2 cellular contexts compared by ENCODE assay signal in the genomic region with DNA sequence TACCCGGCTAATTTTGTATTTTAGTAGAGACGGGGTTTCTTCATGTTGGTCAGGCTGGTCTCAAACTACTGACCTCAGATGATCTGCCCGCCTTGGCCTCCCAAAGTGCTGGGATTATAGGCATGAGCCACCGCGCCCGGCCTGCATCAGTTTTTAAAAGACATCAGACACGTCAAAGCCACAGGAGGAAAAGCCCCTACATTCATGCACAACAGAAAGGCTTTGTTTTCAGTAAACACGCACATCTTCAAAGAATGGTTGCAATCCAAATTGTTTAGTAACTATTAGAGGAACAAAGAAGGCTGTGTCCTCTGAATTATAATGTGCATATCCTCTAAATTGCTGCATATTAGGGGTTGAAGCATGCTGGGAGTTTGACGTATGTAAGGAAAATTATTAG.
TF ChIP-seq lines count a peak whose summit lies in the region.

No MANE protein-coding gene starts in this region.

TF ChIP-seq in IMR-90, 13 proteins besides CTCF, POLR2A, EP300 and RAD21:
- TF ChIP-seq MAZ (IDR thresholded peaks at IDR 0.05; ENCODE audit: borderline replicate concordance, low read depth, low read length), result no peak
- TF ChIP-seq, protein P1, sequence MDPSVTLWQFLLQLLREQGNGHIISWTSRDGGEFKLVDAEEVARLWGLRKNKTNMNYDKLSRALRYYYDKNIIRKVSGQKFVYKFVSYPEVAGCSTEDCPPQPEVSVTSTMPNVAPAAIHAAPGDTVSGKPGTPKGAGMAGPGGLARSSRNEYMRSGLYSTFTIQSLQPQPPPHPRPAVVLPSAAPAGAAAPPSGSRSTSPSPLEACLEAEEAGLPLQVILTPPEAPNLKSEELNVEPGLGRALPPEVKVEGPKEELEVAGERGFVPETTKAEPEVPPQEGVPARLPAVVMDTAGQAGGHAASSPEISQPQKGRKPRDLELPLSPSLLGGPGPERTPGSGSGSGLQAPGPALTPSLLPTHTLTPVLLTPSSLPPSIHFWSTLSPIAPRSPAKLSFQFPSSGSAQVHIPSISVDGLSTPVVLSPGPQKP (IDR thresholded peaks at IDR 0.05; ENCODE audit: borderline replicate concordance, low read depth, low read length), result no peak
- no peak for TF ChIP-seq NFE2L2 (IDR thresholded peaks at IDR 0.05; ENCODE audit: low read depth, low read length)
- no peak for TF ChIP-seq CEBPB (IDR thresholded peaks at IDR 0.05; ENCODE audit: low read depth, low read length)
- no peak for TF ChIP-seq CHD1 (IDR thresholded peaks at IDR 0.05; ENCODE audit: low read depth, low read length)
- TF ChIP-seq, protein P2, sequence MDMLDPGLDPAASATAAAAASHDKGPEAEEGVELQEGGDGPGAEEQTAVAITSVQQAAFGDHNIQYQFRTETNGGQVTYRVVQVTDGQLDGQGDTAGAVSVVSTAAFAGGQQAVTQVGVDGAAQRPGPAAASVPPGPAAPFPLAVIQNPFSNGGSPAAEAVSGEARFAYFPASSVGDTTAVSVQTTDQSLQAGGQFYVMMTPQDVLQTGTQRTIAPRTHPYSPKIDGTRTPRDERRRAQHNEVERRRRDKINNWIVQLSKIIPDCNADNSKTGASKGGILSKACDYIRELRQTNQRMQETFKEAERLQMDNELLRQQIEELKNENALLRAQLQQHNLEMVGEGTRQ (IDR thresholded peaks at IDR 0.05; ENCODE audit: low read depth, low read length), result no peak
- TF ChIP-seq SMC3 (IDR thresholded peaks at IDR 0.05; ENCODE audit: low read depth, low read length), result no peak
- no peak for TF ChIP-seq RCOR1 (IDR thresholded peaks at IDR 0.05; ENCODE audit: insufficient replicate concordance, low read length)
- no peak for TF ChIP-seq MXI1 (IDR thresholded peaks at IDR 0.05; ENCODE audit: borderline replicate concordance, low read depth, low read length)
- TF ChIP-seq RFX5 (IDR thresholded peaks at IDR 0.05; ENCODE audit: low read depth, low read length), result no peak
- no peak for TF ChIP-seq FOS (IDR thresholded peaks at IDR 0.05; ENCODE audit: low read depth, low read length)
- TF ChIP-seq MAFK (IDR thresholded peaks at IDR 0.05; ENCODE audit: low read depth, low read length), result no peak
- TF ChIP-seq BHLHE40 (IDR thresholded peaks at IDR 0.05; ENCODE audit: low read depth, low read length), result no peak
TF ChIP-seq in IMR-90: peak in this region for 0.

TF ChIP-seq in GM12878, 131 proteins besides CTCF, POLR2A, EP300 and RAD21:
- TF ChIP-seq ZNF622 (IDR thresholded peaks at IDR 0.05) (no peak), PAX8 (IDR thresholded peaks at IDR 0.05) (no peak)
- TF ChIP-seq, protein P3, sequence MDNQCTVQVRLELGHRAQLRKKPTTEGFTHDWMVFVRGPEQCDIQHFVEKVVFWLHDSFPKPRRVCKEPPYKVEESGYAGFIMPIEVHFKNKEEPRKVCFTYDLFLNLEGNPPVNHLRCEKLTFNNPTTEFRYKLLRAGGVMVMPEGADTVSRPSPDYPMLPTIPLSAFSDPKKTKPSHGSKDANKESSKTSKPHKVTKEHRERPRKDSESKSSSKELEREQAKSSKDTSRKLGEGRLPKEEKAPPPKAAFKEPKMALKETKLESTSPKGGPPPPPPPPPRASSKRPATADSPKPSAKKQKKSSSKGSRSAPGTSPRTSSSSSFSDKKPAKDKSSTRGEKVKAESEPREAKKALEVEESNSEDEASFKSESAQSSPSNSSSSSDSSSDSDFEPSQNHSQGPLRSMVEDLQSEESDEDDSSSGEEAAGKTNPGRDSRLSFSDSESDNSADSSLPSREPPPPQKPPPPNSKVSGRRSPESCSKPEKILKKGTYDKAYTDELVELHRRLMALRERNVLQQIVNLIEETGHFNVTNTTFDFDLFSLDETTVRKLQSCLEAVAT (IDR thresholded peaks at IDR 0.05), result peak; percentile 34; the same call in 1 of the 2 replicates
- TF ChIP-seq, protein P4, sequence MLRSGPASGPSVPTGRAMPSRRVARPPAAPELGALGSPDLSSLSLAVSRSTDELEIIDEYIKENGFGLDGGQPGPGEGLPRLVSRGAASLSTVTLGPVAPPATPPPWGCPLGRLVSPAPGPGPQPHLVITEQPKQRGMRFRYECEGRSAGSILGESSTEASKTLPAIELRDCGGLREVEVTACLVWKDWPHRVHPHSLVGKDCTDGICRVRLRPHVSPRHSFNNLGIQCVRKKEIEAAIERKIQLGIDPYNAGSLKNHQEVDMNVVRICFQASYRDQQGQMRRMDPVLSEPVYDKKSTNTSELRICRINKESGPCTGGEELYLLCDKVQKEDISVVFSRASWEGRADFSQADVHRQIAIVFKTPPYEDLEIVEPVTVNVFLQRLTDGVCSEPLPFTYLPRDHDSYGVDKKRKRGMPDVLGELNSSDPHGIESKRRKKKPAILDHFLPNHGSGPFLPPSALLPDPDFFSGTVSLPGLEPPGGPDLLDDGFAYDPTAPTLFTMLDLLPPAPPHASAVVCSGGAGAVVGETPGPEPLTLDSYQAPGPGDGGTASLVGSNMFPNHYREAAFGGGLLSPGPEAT (IDR thresholded peaks at IDR 0.05; ENCODE audit: low read depth), result 0 out of 2 replicates have a peak, but pooled peaks have one; percentile 17
